Comparison of ENCODE assay signal across 8 cellular contexts in the genomic region with DNA sequence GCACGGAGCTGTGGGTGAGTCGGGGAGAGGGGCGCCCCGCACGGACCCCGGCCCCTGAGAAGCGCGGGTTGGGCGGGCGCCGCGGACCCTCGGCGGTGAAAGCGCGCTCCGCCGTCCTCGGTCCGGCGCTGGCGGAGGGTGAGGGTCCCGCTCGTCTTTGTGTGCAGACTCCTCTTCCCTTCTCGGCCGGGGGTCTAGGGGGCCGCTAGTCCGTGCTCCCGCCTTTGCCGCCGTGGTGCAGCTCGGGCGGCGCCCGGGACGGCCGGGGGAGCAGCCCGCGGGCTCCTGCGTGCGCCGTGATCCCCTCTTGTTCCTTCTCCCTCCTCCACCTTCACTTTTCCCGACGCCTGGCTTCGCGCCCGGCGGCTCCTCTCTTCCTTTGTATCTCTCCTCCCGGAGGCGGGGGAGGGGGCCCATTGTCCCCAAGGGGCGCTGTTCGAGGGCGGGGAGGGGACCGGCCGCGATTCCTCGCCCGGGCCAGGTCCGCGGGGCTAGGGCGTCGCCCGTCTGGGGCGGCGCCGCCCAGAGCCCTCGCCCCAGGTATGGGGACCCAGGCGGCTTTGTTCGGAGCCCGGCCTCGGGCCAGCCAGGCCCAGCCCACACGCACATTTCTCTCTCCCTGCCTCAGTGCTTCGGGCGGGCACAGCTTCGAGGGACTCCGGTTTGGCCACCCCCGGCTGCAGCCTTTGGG. TPM values are rescaled to one million over a fixed set of nuclear protein-coding genes. Genes with fewer than 3 reads are reported as not detected.
A peak's percentile ranks its signal among the peaks of the same experiment; 100 is the strongest.
DNase-seq lines count a peak whose midpoint lies in the region; ATAC-seq, FAIRE-seq and TF ChIP-seq lines count a peak whose summit lies in the region.

No MANE protein-coding gene starts in this region.

- FAIRE-seq in HepG2 (lab: Jason Lieb, UNC): no peak

- no peaks in the 10 kb centered on the region for H3K27me3 ChIP-seq in Caco-2 (replicated peaks; ENCODE audit: control insufficient read depth, insufficient read depth, low read length)
- H3K27me3 ChIP-seq in Peyer's patch: no peaks in the 10 kb centered on the region
- no peaks in the 10 kb centered on the region for H3K27me3 ChIP-seq in colonic mucosa
- no peaks in the 10 kb centered on the region; a peak in 1 of 5 replicates for H3K27me3 ChIP-seq in HepG2 (ENCODE audit: control insufficient read depth in 1 of 2, insufficient read depth in 2 of 2, low read length in 2 of 2)
- H3K27me3 ChIP-seq in stomach smooth muscle (ENCODE audit: control insufficient read depth in 1 of 2, insufficient read depth in 2 of 2, low read length in 2 of 2): peaks cover 16 to 46% of the 10 kb centered on the region in 2 donors

- TF ChIP-seq POLR2A in Peyer's patch (IDR thresholded peaks at IDR 0.05): no peak
- TF ChIP-seq POLR2A in HepG2 (IDR thresholded peaks at IDR 0.05; ENCODE audit: insufficient read depth in 1 of 2, low read depth in 2 of 2, low read length in 2 of 2): no peak

- H3K9ac ChIP-seq in colonic mucosa (ENCODE audit: low read depth in 2 of 2, low read length in 2 of 2) (peak overlapping the region; percentile 92 to 94), HepG2 (ENCODE audit: insufficient read depth, low read depth, low read length) (peak overlapping the region; percentile 90), stomach smooth muscle (ENCODE audit: low read length in 2 of 2) (peak overlapping the region; percentile 41 to 43)

- ATAC-seq in HG02759 (IDR thresholded peaks at IDR 0.05; ENCODE audit: unreplicated experiment) (peak; percentile 28), HepG2 (peak; percentile 76)

- H3K4me3 ChIP-seq in Caco-2 (ENCODE audit: low read depth, low read length) (peak overlapping the region; percentile 81), Peyer's patch (peak overlapping the region; percentile 83 to 94 (median 88)), colonic mucosa (peak overlapping the region; percentile 66), HepG2 (replicated peaks in 1 of 3; ENCODE audit: insufficient read depth in 1 of 3, low read depth in 2 of 3, low read length in 3 of 3) (peak overlapping the region; percentile 87 to 99 (median 99)), stomach smooth muscle (ENCODE audit: low read length in 2 of 2) (peak overlapping the region; percentile 70 to 78)

- POLR2A ChIA-PET in Caco-2 (lab: Charles Lee) (interaction anchor here (0.7 kb wide), 1 partner anchor 8 kb away, joined by 3 read pairs; no protein-coding TSS in a partner anchor), HepG2 (lab: Yijun Ruan, JAX) (interaction anchor here (1.0 to 3.1 kb wide), 6 partner anchors 103 to 397 kb away, joined by 3 to 30 read pairs (median 6); a partner anchor contains a TSS)

- H3K9me3 ChIP-seq in Caco-2 (no peaks in the 10 kb centered on the region), Peyer's patch (no peaks in the 10 kb centered on the region), colonic mucosa (no peaks in the 10 kb centered on the region), HepG2 (ENCODE audit: low read length) (no peaks in the 10 kb centered on the region), stomach smooth muscle (ENCODE audit: control insufficient read depth in 2 of 2, low read length in 2 of 2) (no peaks in the 10 kb centered on the region)

- H3K27me3 Mint-ChIP-seq in Caco-2 (ENCODE audit: insufficient read depth, unreplicated experiment): no peaks in the 10 kb centered on the region

- H2AFZ ChIP-seq in HepG2 (ENCODE audit: low read length): no peak overlapping the region

- no peak for TF ChIP-seq EP300 in HepG2 (IDR thresholded peaks at IDR 0.05; ENCODE audit: low read depth in 2 of 2, low read length in 2 of 2)
- TF ChIP-seq EP300 in HepG2 (CRISPR knock-in tag; IDR thresholded peaks at IDR 0.05; ENCODE audit: borderline replicate concordance): no peak

- under 1% methylated on average over 29 of the region's 77 CpGs for WGBS in HepG2 (ENCODE audit: low lambda C conversion rate)

- in situ Hi-C loops in HepG2 (cut with HindIII; ENCODE audit: extremely low pct_ligation_motif_present, low pct_unique_long_range_greater_than_20kb): loop anchor here (5.0 kb wide), 1 partner anchor 169 kb away; no protein-coding TSS in a partner anchor

- H3K79me2 ChIP-seq in HepG2 (ENCODE audit: insufficient read depth, low read length): peaks cover 48% of the 10 kb centered on the region

- DNase-seq in Caco-2: peak; percentile 65 to 73
- peak; percentile 43 to 84 (median 73) for DNase-seq in Peyer's patch
- peak; percentile 81 for DNase-seq in colonic mucosa
- peak; percentile 26 for DNase-seq in HepG2 (ENCODE audit: low spot score)
- DNase-seq in SHP77 treated with DMSO at 0.1 percent for 48 hours (lab: John Stamatoyannopoulos, UW): no peak
- no peak for DNase-seq in activated CD4-positive, alpha-beta T cell treated with anti-CD3 and anti-CD28 coated beads, Interleukin-2, amount 50 U/mL, for 4 hours

- no peak for TF ChIP-seq RAD21 in HepG2 (CRISPR knock-in tag; IDR thresholded peaks at IDR 0.05)

- H3K27ac Mint-ChIP-seq in Caco-2 (ENCODE audit: unreplicated experiment): peak overlapping the region; percentile 83

- intact Hi-C loops in Caco-2 (cut with micrococcal nuclease; ENCODE audit: unreplicated experiment) (loop anchor here (10.0 kb wide), 2 partner anchors 106 to 136 kb away; no protein-coding TSS in a partner anchor), colonic mucosa (cut with DNase I) (loop anchor here (5.0 kb wide), 1 partner anchor 399 kb away; no protein-coding TSS in a partner anchor), HepG2 (cut with micrococcal nuclease; ENCODE audit: unreplicated experiment) (loop anchor here (5.0 kb wide), 1 partner anchor 144 kb away; no protein-coding TSS in a partner anchor)

- H3K4me2 ChIP-seq in HepG2 (ENCODE audit: low read depth, low read length): peak overlapping the region; percentile 79

- peaks cover 8% of the 10 kb centered on the region for H3K36me3 Mint-ChIP-seq in Caco-2 (ENCODE audit: insufficient read depth, unreplicated experiment)

- BruUV-seq in Caco-2 (replicated peaks; lab: Mats Ljungman, UMichigan): no TSS peak
- TSS peak; percentile 37 for BruUV-seq in HepG2 (replicated peaks; lab: Mats Ljungman, UMichigan)

- peaks cover 12% of the 10 kb centered on the region for H3K4me1 Mint-ChIP-seq in Caco-2 (ENCODE audit: low read depth, unreplicated experiment)

- TF ChIP-seq CTCF in Caco-2 (IDR thresholded peaks at IDR 0.05; ENCODE audit: insufficient read depth in 1 of 2, low read depth in 1 of 2, low read length in 1 of 2, severe bottlenecking in 1 of 2, unreplicated experiment in 1 of 2): peak in 1 of 2 experiments; percentile 9
- TF ChIP-seq CTCF in Peyer's patch (IDR thresholded peaks at IDR 0.05): peak in 2 of 6 experiments; percentile 2 to 22
- no peak for TF ChIP-seq CTCF in colonic mucosa (IDR thresholded peaks at IDR 0.05)
- TF ChIP-seq CTCF in HepG2 (CRISPR knock-in tag; IDR thresholded peaks at IDR 0.05): no peak

- H3K4me1 ChIP-seq in Caco-2: peaks cover 4% of the 10 kb centered on the region
- no peaks in the 10 kb centered on the region for H3K4me1 ChIP-seq in Peyer's patch
- no peaks in the 10 kb centered on the region for H3K4me1 ChIP-seq in colonic mucosa
- H3K4me1 ChIP-seq in HepG2 (ENCODE audit: insufficient read depth, low read length): peaks cover 32% of the 10 kb centered on the region
- H3K4me1 ChIP-seq in stomach smooth muscle (ENCODE audit: control insufficient read depth, insufficient read depth, low read length): peaks cover 9% of the 10 kb centered on the region

- CTCF ChIA-PET in Caco-2 (lab: Charles Lee) (interaction anchor here (0.6 to 0.9 kb wide), 4 partner anchors 18 to 368 kb away, joined by 3 to 4 read pairs (median 3); a partner anchor contains a TSS), HepG2 (lab: Yijun Ruan, JAX; ENCODE audit: low intra/inter-chr PET ratio, low total read pairs) (no interaction called here)

- no peaks in the 10 kb centered on the region for H3K9me3 Mint-ChIP-seq in Caco-2 (ENCODE audit: unreplicated experiment)

- peak overlapping the region; percentile 87 for H3K4me3 Mint-ChIP-seq in Caco-2 (ENCODE audit: unreplicated experiment)

- no peaks in the 10 kb centered on the region for H3K36me3 ChIP-seq in Caco-2 (ENCODE audit: control insufficient read depth, insufficient read depth, low read length)
- H3K36me3 ChIP-seq in Peyer's patch: no peaks in the 10 kb centered on the region
- H3K36me3 ChIP-seq in colonic mucosa: no peaks in the 10 kb centered on the region
- no peaks in the 10 kb centered on the region for H3K36me3 ChIP-seq in HepG2 (replicated peaks in 1 of 2; ENCODE audit: control insufficient read depth in 1 of 2, insufficient read depth in 2 of 2, low read length in 2 of 2)
- H3K36me3 ChIP-seq in stomach smooth muscle (ENCODE audit: control insufficient read depth in 2 of 2, insufficient read depth in 2 of 2, low read length in 2 of 2): no peaks in the 10 kb centered on the region

- peak overlapping the region; percentile 70 to 97 (median 88) for H3K27ac ChIP-seq in Peyer's patch
- H3K27ac ChIP-seq in colonic mucosa: peak overlapping the region; percentile 87
- H3K27ac ChIP-seq in HepG2 (ENCODE audit: extremely low read length, insufficient read depth, low read length): peak overlapping the region; percentile 90
- no peak overlapping the region for H3K27ac ChIP-seq in stomach smooth muscle (ENCODE audit: low read length)

- H4K20me1 ChIP-seq in HepG2 (ENCODE audit: insufficient read depth, low read length): peaks cover 31% of the 10 kb centered on the region

RNA-seq across cellular contexts. Expression of a gene that starts 0.5 kb away (rescaled TPM):
- total RNA-seq in Caco-2 (2022) (32.7 and 33.4 TPM in 2 replicates), Peyer's patch (10 to 100 TPM; 38.8 to 63.7 (median 55.2) TPM), colonic mucosa (10 to 100 TPM; 48.3 to 54.4 TPM), HepG2 (2016; rRNA removed; fragmentation: Illumina TruSeq; extraction: Trizol) (27.1 and 41.3 TPM in 2 replicates)
- total RNA-seq in HepG2 (2016; cell fraction: cytosol; rRNA removed; fragmentation: Illumina TruSeq; extraction: Trizol; ENCODE audit: low read depth): 2.3 and 3.3 TPM in 2 replicates
- 27.1 and 40.1 TPM in 2 replicates for total RNA-seq in HepG2 (2016; cell fraction: insoluble cytoplasmic fraction; rRNA removed; fragmentation: Illumina TruSeq; extraction: Trizol)
- total RNA-seq in HepG2 (2016; cell fraction: membrane; rRNA removed; fragmentation: Illumina TruSeq; extraction: Trizol): 10.8 and 11.9 TPM in 2 replicates
- total RNA-seq in HepG2 (2016; cell fraction: nucleus; rRNA removed; fragmentation: Illumina TruSeq; extraction: Trizol): 28.0 and 31.5 TPM in 2 replicates
- polyA plus RNA-seq in HepG2 (2011; rRNA removed): 21.6 and 24.1 TPM in 2 replicates
- 10.5 and 18.1 TPM in 2 replicates for polyA plus RNA-seq in HepG2 (2011; cell fraction: cytosol; rRNA removed)
- 12.7 and 16.6 TPM in 2 replicates for polyA plus RNA-seq in HepG2 (2011; cell fraction: nucleus; rRNA removed)
- polyA plus RNA-seq in HepG2 (2012): 28.0 and 34.5 TPM in 2 replicates
- 1.2 and 1.5 TPM in 2 replicates for polyA plus RNA-seq in HepG2 (2016; cell fraction: cytosol; fragmentation: Illumina TruSeq; extraction: Trizol; ENCODE audit: low read depth)
- polyA plus RNA-seq in HepG2 (2016; cell fraction: insoluble cytoplasmic fraction; fragmentation: Illumina TruSeq; extraction: Trizol; ENCODE audit: low read depth): 31.4 and 32.8 TPM in 2 replicates
- polyA plus RNA-seq in HepG2 (2016; cell fraction: membrane; fragmentation: Illumina TruSeq; extraction: Trizol; ENCODE audit: low read depth): 5.1 and 5.4 TPM in 2 replicates
- polyA plus RNA-seq in HepG2 (2016; cell fraction: nucleus; fragmentation: Illumina TruSeq; extraction: Trizol; ENCODE audit: insufficient read depth, low read depth): 22.9 and 23.6 TPM in 2 replicates
- polyA minus RNA-seq in HepG2 (2011; rRNA and poly(A)+ RNA removed; ENCODE audit: low replicate concordance): 8.9 and 25.8 TPM in 2 replicates
- 21.8 and 28.5 TPM in 2 replicates for polyA minus RNA-seq in HepG2 (2011; cell fraction: cytosol; rRNA and poly(A)+ RNA removed)
- polyA minus RNA-seq in HepG2 (2011; cell fraction: nucleus; rRNA and poly(A)+ RNA removed): 101 and 102 TPM in 2 replicates

Comparison
In these comparisons a context has a peak if more than half of its experiments do, and no peak if none do; other contexts are left out.
1. DNase-seq: peak in Caco-2 (2 of 2), Peyer's patch (3 of 3), colonic mucosa (single experiment) and HepG2 (single experiment); none in SHP77 treated with DMSO at 0.1 percent for 48 hours (single experiment) and activated CD4-positive, alpha-beta T cell treated with anti-CD3 and anti-CD28 coated beads, Interleukin-2, amount 50 U/mL, for 4 hours (0 of 2).
2. H3K9ac ChIP-seq: peak in every context shown above with its lines; median percentile 93 in colonic mucosa; 90 in HepG2; 42 in stomach smooth muscle.
3. Peak in every context shown above with its lines, with median percentiles within 50 percentile points of each other: H3K4me3 ChIP-seq.